Comparison of ENCODE assay signal across 19 cellular contexts in genomic region chr9:137960496-137960895, GRCh38.
DNase-seq lines count a peak whose midpoint lies in the region; ATAC-seq and TF ChIP-seq lines count a peak whose summit lies in the region.
"Had no signal": no experiment of that assay in that cellular context is flagged by ENCODE, and none has a peak within 500 bp of the region (broad histone marks: within the 10 kb centered on the region; RNA-seq: fewer than 3 reads in every experiment).

No MANE protein-coding gene starts in this region.

- no peaks in the 10 kb centered on the region for H3K79me2 ChIP-seq in OCI-LY1 (ENCODE audit: insufficient read depth, low read length)

- 52 to 61% methylated on average over 11 of the region's 11 CpGs for WGBS in testis, 2 donors

- TF ChIP-seq POLR2A in testis (IDR thresholded peaks at IDR 0.05) = no peak

- H3K4me3 ChIP-seq in OCI-LY1 (ENCODE audit: low read depth, low read length, poor library complexity, severe bottlenecking) = no peak overlapping the region
- H3K4me3 ChIP-seq in iPS-18a (ENCODE audit: low read length) = peak overlapping the region; percentile 49
- H3K4me3 ChIP-seq in testis = peak overlapping the region in 1 of 2 donors; percentile 35
- H3K4me3 ChIP-seq: vagina had no signal

- H3F3A ChIP-seq in OCI-LY1 (ENCODE audit: insufficient read depth, low read length) = no peaks in the 10 kb centered on the region

- H3K27me3 ChIP-seq in OCI-LY1 (ENCODE audit: insufficient read depth, low read length) (peaks cover 4% of the 10 kb centered on the region; the same call in 1 of the 2 replicates), iPS-18a (ENCODE audit: control insufficient read depth, insufficient read depth, low read length) (no peaks in the 10 kb centered on the region), testis (no peaks in the 10 kb centered on the region)
- H3K27me3 ChIP-seq: vagina had no signal

- intact Hi-C loops in testis (cut with DNase I; ENCODE audit: low total_unique reads) = no loop called here
- intact Hi-C loops in sciatic nerve (cut with DNase I) = no loop called here

- no peak overlapping the region for H3K4me2 ChIP-seq in OCI-LY1 (ENCODE audit: low read length)

- H3K4me1 ChIP-seq in OCI-LY1 (ENCODE audit: insufficient read depth, low read length, severe bottlenecking) (no peaks in the 10 kb centered on the region), iPS-18a (ENCODE audit: control insufficient read depth, low read depth, low read length) (no peaks in the 10 kb centered on the region), testis (no peaks in the 10 kb centered on the region)
- H3K4me1 ChIP-seq: vagina had no signal

- H3K9ac ChIP-seq in OCI-LY1 (ENCODE audit: low read length) = no peak overlapping the region
- no peak overlapping the region for H3K9ac ChIP-seq in iPS-18a (ENCODE audit: low read length)

- H3K36me3 ChIP-seq in OCI-LY1 (ENCODE audit: insufficient read depth, low read length) (no peaks in the 10 kb centered on the region), iPS-18a (ENCODE audit: control insufficient read depth, low read depth, low read length) (no peaks in the 10 kb centered on the region), testis (ENCODE audit: low read depth, missing control alignments) (no peaks in the 10 kb centered on the region)
- H3K36me3 ChIP-seq: neutrophil, vagina had no signal

- ATAC-seq in GM18909 (IDR thresholded peaks at IDR 0.05; ENCODE audit: poor library complexity, unreplicated experiment) = no peak
- no peak for ATAC-seq in sciatic nerve
- ATAC-seq: left cardiac atrium had no signal

- H3K9me3 ChIP-seq in OCI-LY1 (ENCODE audit: low read length) (no peaks in the 10 kb centered on the region), iPS-18a (ENCODE audit: control insufficient read depth, low read depth, low read length) (no peaks in the 10 kb centered on the region), testis (no peaks in the 10 kb centered on the region)
- H3K9me3 ChIP-seq: neutrophil, vagina had no signal

- DNase-seq in activated effector memory CD4-positive, alpha-beta T cell treated with anti-CD3 and anti-CD28 coated beads, Interleukin-2, amount 50 U/mL, for 16 hours = peak; percentile 48
- no peak for DNase-seq in activated effector memory CD4-positive, alpha-beta T cell treated with Interleukin-2 at 50 U/mL for 16 hours
- DNase-seq in testis (peak; percentile 16), mesenteric fat pad (ENCODE audit: low spot score) (no peak), sciatic nerve (ENCODE audit: low spot score) (no peak)
- DNase-seq: ACHN; amygdala; CD4-positive, CD25-positive, alpha-beta regulatory T cell; DMS79 treated with DMSO at 0.1 percent for 48 hours; effector memory CD4-positive, alpha-beta T cell; left cardiac atrium; NCI-H1436 treated with DMSO at 0.1 percent for 48 hours; Right ventricle myocardium superior had no signal

- no peak overlapping the region for H3K27ac ChIP-seq in OCI-LY1 (ENCODE audit: low read depth, low read length, poor library complexity, severe bottlenecking)
- no peak overlapping the region for H3K27ac ChIP-seq in iPS-18a (ENCODE audit: low read length)
- H3K27ac ChIP-seq in testis = no peak overlapping the region
- H3K27ac ChIP-seq: neutrophil, vagina, VCaP had no signal

- H4K20me1 ChIP-seq in OCI-LY1 (ENCODE audit: insufficient read depth, low read length) = no peaks in the 10 kb centered on the region

- H3K9me2 ChIP-seq in OCI-LY1 (ENCODE audit: low read depth, low read length) = no peaks in the 10 kb centered on the region

- TF ChIP-seq CTCF in OCI-LY1 (IDR thresholded peaks at IDR 0.05; ENCODE audit: low read length) = peak; percentile 11; the same call in 1 of the 2 replicates
- no peak for TF ChIP-seq CTCF in testis (IDR thresholded peaks at IDR 0.05)

- H2AFZ ChIP-seq in OCI-LY1 (ENCODE audit: low read length) = no peak overlapping the region

Comparison
In these comparisons a context has a peak if more than half of its experiments do, and no peak if none do; other contexts are left out.
1. DNase-seq: peak in activated effector memory CD4-positive, alpha-beta T cell treated with anti-CD3 and anti-CD28 coated beads, Interleukin-2, amount 50 U/mL, for 16 hours (single experiment) and testis (single experiment); none in activated effector memory CD4-positive, alpha-beta T cell treated with Interleukin-2 at 50 U/mL for 16 hours (single experiment), mesenteric fat pad (single experiment) and sciatic nerve (single experiment).